ENCODE assay signal across 1 cellular context in genomic region chr19:34482380-34483250, GRCh38.
TF ChIP-seq lines count a peak whose summit lies in the region.

No MANE protein-coding gene starts in this region.

TF ChIP-seq in HEK293, 187 proteins besides CTCF, POLR2A, EP300 and RAD21 (continued from another document and continues in another):
- no peak for TF ChIP-seq ZNF148 (tag by site-specific recombination; IDR thresholded peaks at IDR 0.05; ENCODE audit: borderline replicate concordance)
- peak; percentile 73 for TF ChIP-seq ZNF423 (tag by site-specific recombination; IDR thresholded peaks at IDR 0.05)
- TF ChIP-seq ZBTB11 (tag by site-specific recombination; conservative IDR thresholded peaks at IDR 0.05; ENCODE audit: low read depth): 0 out of 2 replicates have a peak, but pooled peaks have one; percentile 27
- no peak; the same call in 1 of the 2 replicates for TF ChIP-seq KLF10 (tag by site-specific recombination; IDR thresholded peaks at IDR 0.05)
- TF ChIP-seq ZNF692 (tag by site-specific recombination; IDR thresholded peaks at IDR 0.05): peak; percentile 61; the same call in 1 of the 2 replicates
- TF ChIP-seq SP7 (tag by site-specific recombination; IDR thresholded peaks at IDR 0.05): peak; percentile 15; the same call in 1 of the 2 replicates
- no peak for TF ChIP-seq ZNF626 (tag by site-specific recombination; IDR thresholded peaks at IDR 0.05)
- TF ChIP-seq SETDB1 (IDR thresholded peaks at IDR 0.05; ENCODE audit: insufficient read length, low read length): no peak
- no peak for TF ChIP-seq ZSCAN5A (tag by site-specific recombination; IDR thresholded peaks at IDR 0.05)
- TF ChIP-seq ZBTB49 (tag by site-specific recombination; IDR thresholded peaks at IDR 0.05; ENCODE audit: low read depth): no peak
- no peak for TF ChIP-seq ZNF302 (tag by site-specific recombination; IDR thresholded peaks at IDR 0.05; ENCODE audit: low read depth)
- no peak for TF ChIP-seq ZNF354C (tag by site-specific recombination; IDR thresholded peaks at IDR 0.05; ENCODE audit: borderline replicate concordance, low read depth)
- TF ChIP-seq SP2 (tag by site-specific recombination; IDR thresholded peaks at IDR 0.05): no peak; the same call in 1 of the 2 replicates
- peak; percentile 27 for TF ChIP-seq ZNF341 (tag by site-specific recombination; IDR thresholded peaks at IDR 0.05; ENCODE audit: low read depth)
- peak; percentile 40 for TF ChIP-seq ZNF398 (tag by site-specific recombination; IDR thresholded peaks at IDR 0.05)
- no peak for TF ChIP-seq ZNF521 (tag by site-specific recombination; IDR thresholded peaks at IDR 0.05)
- no peak for TF ChIP-seq HOXD13 (CRISPR knock-in tag; IDR thresholded peaks at IDR 0.05; ENCODE audit: borderline replicate concordance)
- no peak for TF ChIP-seq ZNF433 (tag by site-specific recombination; IDR thresholded peaks at IDR 0.05; ENCODE audit: low read depth)
- no peak for TF ChIP-seq ZSCAN4 (tag by site-specific recombination; IDR thresholded peaks at IDR 0.05)
- no peak for TF ChIP-seq ZNF239 (tag by site-specific recombination; IDR thresholded peaks at IDR 0.05)
- TF ChIP-seq IKZF3 (tag by site-specific recombination; IDR thresholded peaks at IDR 0.05): peak; percentile 56
- TF ChIP-seq HOXA7 (CRISPR knock-in tag; IDR thresholded peaks at IDR 0.05; ENCODE audit: borderline replicate concordance): 0 out of 2 replicates have a peak, but pooled peaks have one; percentile 31
- no peak; the same call in 1 of the 2 replicates for TF ChIP-seq BCL11B (tag by site-specific recombination; IDR thresholded peaks at IDR 0.05; ENCODE audit: low read depth)
- TF ChIP-seq ZBTB10 (tag by site-specific recombination; IDR thresholded peaks at IDR 0.05): peak; percentile 92
- peak; percentile 84 for TF ChIP-seq ZBTB48 (tag by site-specific recombination; IDR thresholded peaks at IDR 0.05)
- TF ChIP-seq ZNF221 (tag by site-specific recombination; IDR thresholded peaks at IDR 0.05; ENCODE audit: borderline replicate concordance): no peak
- peak; percentile 95 for TF ChIP-seq ZNF362 (tag by site-specific recombination; IDR thresholded peaks at IDR 0.05)
- TF ChIP-seq ZNF366 (tag by site-specific recombination; conservative IDR thresholded peaks at IDR 0.05): peak; percentile 51; the same call in 1 of the 2 replicates
- no peak for TF ChIP-seq ZNF24 (tag by site-specific recombination; IDR thresholded peaks at IDR 0.05)
- no peak for TF ChIP-seq ZNF350 (tag by site-specific recombination; IDR thresholded peaks at IDR 0.05)
- TF ChIP-seq ZNF677 (tag by site-specific recombination; IDR thresholded peaks at IDR 0.05): peak; percentile 36
- TF ChIP-seq ZNF324 (tag by site-specific recombination; IDR thresholded peaks at IDR 0.05): no peak
- peak; percentile 60; the same call in 1 of the 2 replicates for TF ChIP-seq KLF17 (tag by site-specific recombination; IDR thresholded peaks at IDR 0.05)
- no peak for TF ChIP-seq TCF7L2 (IDR thresholded peaks at IDR 0.05; ENCODE audit: borderline replicate concordance, low read depth, low read length)
- TF ChIP-seq ZBTB44 (tag by site-specific recombination; IDR thresholded peaks at IDR 0.05): no peak
- TF ChIP-seq ZBTB7A (tag by site-specific recombination; IDR thresholded peaks at IDR 0.05; ENCODE audit: low read depth): peak; percentile 56; the same call in 1 of the 2 replicates
